1 cellular context compared by ENCODE assay signal in the genomic region with DNA sequence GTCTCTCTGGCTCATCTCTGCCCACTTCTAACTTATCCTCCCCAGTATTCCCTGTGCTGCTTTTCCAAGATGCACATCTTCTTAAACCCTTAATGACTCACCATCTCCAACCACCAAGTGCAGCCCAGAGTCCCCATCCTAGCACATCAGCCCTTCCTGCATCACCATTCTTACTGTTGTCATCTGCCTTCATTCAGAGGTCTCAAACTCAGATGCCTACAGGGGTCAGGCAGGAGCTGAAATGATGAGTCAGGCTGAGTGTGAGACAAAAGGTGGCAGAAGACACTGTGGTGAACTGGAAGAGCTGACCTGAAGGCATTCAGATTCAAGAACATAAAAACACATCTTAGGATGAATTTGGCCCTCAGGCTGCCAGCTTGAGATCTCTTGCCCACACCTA.
TF ChIP-seq lines count a peak whose summit lies in the region.

No MANE protein-coding gene starts in this region.

TF ChIP-seq in IMR-90, 13 proteins besides CTCF, POLR2A, EP300 and RAD21 (continued from another document):
- TF ChIP-seq, protein P1, sequence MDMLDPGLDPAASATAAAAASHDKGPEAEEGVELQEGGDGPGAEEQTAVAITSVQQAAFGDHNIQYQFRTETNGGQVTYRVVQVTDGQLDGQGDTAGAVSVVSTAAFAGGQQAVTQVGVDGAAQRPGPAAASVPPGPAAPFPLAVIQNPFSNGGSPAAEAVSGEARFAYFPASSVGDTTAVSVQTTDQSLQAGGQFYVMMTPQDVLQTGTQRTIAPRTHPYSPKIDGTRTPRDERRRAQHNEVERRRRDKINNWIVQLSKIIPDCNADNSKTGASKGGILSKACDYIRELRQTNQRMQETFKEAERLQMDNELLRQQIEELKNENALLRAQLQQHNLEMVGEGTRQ (IDR thresholded peaks at IDR 0.05; ENCODE audit: low read depth, low read length), result no peak
- TF ChIP-seq CEBPB (IDR thresholded peaks at IDR 0.05; ENCODE audit: low read depth, low read length), result no peak
- TF ChIP-seq NFE2L2 (IDR thresholded peaks at IDR 0.05; ENCODE audit: low read depth, low read length), result no peak
- no peak for TF ChIP-seq MAZ (IDR thresholded peaks at IDR 0.05; ENCODE audit: borderline replicate concordance, low read depth, low read length)
- TF ChIP-seq CHD1 (IDR thresholded peaks at IDR 0.05; ENCODE audit: low read depth, low read length), result no peak
